ENCODE assay signal across 7 cellular contexts in the genomic region with DNA sequence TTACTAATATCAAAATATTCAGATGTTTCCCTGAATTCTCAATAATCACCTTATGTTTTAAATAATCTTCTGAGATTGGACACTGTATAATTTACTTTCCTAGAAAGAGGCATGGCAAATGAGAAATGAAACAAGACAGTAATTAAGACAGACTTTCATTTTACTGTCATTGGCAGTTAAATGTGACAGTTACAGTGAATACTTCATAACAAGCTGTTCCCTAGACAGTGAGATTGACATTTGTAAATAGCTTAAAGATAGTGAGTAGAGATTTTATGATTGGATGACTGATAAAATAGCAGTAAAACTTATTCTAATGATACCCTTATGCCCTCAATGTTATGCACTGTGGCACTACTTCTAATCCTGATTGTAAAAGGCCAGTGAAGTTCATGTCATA.
"Had no signal": no experiment of that assay in that cellular context is flagged by ENCODE, and none has a peak within 500 bp of the region (broad histone marks: within the 10 kb centered on the region; RNA-seq: fewer than 3 reads in every experiment).

No MANE protein-coding gene starts in this region.

- H3K27ac ChIP-seq: HL-60 had no signal

- H3K27me3 Mint-ChIP-seq: IgD-negative memory B cell had no signal

- H3K4me1 Mint-ChIP-seq: IgD-negative memory B cell had no signal

- H3K36me3 Mint-ChIP-seq: IgD-negative memory B cell had no signal

- FAIRE-seq: HepG2, HTR-8/SVneo, K562 had no signal

- ATAC-seq: HepG2, K562 had no signal

- H3K4me3 ChIP-seq: K562 had no signal

- H3K4me3 Mint-ChIP-seq: IgD-negative memory B cell had no signal

- DNase-seq: IMR-90, KBM-7 had no signal
